Comparison of ENCODE assay signal across 8 cellular contexts in genomic region chr12:48105867-48106563, GRCh38. TPM values are rescaled to one million over a fixed set of nuclear protein-coding genes. Genes with fewer than 3 reads are reported as not detected.
A peak's percentile ranks its signal among the peaks of the same experiment; 100 is the strongest.
DNase-seq lines count a peak whose midpoint lies in the region; ATAC-seq lines count a peak whose summit lies in the region.

Gene SENP1, minus strand, starts transcription at chr12:48106079. Its CDS starts 4,607 bp downstream, at chr12:48101472.

- H3K4me1 ChIP-seq in GM23248 (ENCODE audit: insufficient read depth), result peaks cover 8% of the 10 kb centered on the region; the same call in 1 of the 2 replicates
- H3K4me1 ChIP-seq in naive thymus-derived CD4-positive, alpha-beta T cell (ENCODE audit: control insufficient read depth in 2 of 2, insufficient read depth in 2 of 2, low read length in 2 of 2), result peaks cover 17 to 25% of the 10 kb centered on the region in 2 donors

- H2AFZ ChIP-seq in GM23248, result peak within 1 kb of the TSS; percentile 99

- H3K4me2 ChIP-seq in GM23248 (ENCODE audit: unreplicated experiment), result peak within 1 kb of the TSS; percentile 96

- H3K4me1 Mint-ChIP-seq in naive thymus-derived CD4-positive, alpha-beta T cell, result peaks cover 33 to 65% (median 58%) of the 10 kb centered on the region in 7 donors
- H3K4me1 Mint-ChIP-seq in stimulated activated naive B cell treated with anti-CD40 and anti-IgM and Interleukin-4, amounts not matched to agents 10 μg/mL and 1 μg/mL and 100 μg/mL, for 72 hours, result peaks cover 25 to 53% of the 10 kb centered on the region in 2 donors

- peaks cover 7% of the 10 kb centered on the region for H3F3A ChIP-seq in GM23248 (ENCODE audit: insufficient read depth)

- H3K79me2 ChIP-seq in GM23248 (ENCODE audit: insufficient read depth), result peaks cover 51% of the 10 kb centered on the region

- peak; percentile 88 for ATAC-seq in naive thymus-derived CD4-positive, alpha-beta T cell
- ATAC-seq in stimulated activated naive B cell treated with anti-CD40 and anti-IgM and Interleukin-4, amounts not matched to agents 10 μg/mL and 1 μg/mL and 100 μg/mL, for 72 hours (replicated peaks), result peak; percentile 86 to 88

- H4K20me1 ChIP-seq in GM23248 (ENCODE audit: insufficient read depth), result no peaks in the 10 kb centered on the region

- POLR2A ChIA-PET in naive thymus-derived CD4-positive, alpha-beta T cell (lab: Charles Lee), result interaction anchor here (0.6 to 5.4 kb wide), 17 partner anchors 13 to 610 kb away, joined by 3 to 56 read pairs (median 4); partner anchors contain the start of genes ASB8, CCNT1 and PFKM

- CTCF ChIA-PET in naive thymus-derived CD4-positive, alpha-beta T cell (lab: Charles Lee), result interaction anchor here (1.0 to 2.5 kb wide), 2 partner anchors 52 to 59 kb away, joined by 3 to 6 read pairs; partner anchors contain the start of gene ASB8

- in situ Hi-C loops in GM23248 (cut with MboI), result no loop called here

- DNase-seq in DMS79 treated with DMSO at 0.1 percent for 48 hours (lab: John Stamatoyannopoulos, UW), result peak; percentile 98
- DNase-seq in GM23248, result peak; percentile 94
- peak; percentile 93 to 96 for DNase-seq in Kasumi-1 (lab: John Stamatoyannopoulos, UW)
- DNase-seq in RPMI8226, result peak; percentile 89
- peak; percentile 79 to 83 for DNase-seq in activated T-helper 1 cell treated with anti-CD3 and anti-CD28 coated beads, Interleukin-2, amount 50 U/mL, for 16 hours (ENCODE audit: low read depth in 1 of 2, low spot score in 1 of 2)
- peak; percentile 89 for DNase-seq in fibroblast of gingiva (ENCODE audit: low read depth)
- DNase-seq in naive thymus-derived CD4-positive, alpha-beta T cell, result peak; percentile 81 to 93 (median 90)
- DNase-seq in stimulated activated naive B cell treated with anti-CD40 and anti-IgM and Interleukin-4, amounts not matched to agents 10 μg/mL and 1 μg/mL and 100 μg/mL, for 72 hours, result peak; percentile 92

- H3K9ac ChIP-seq in GM23248, result peak within 1 kb of the TSS; percentile 94

- peak within 1 kb of the TSS; percentile 86 for H3K4me3 ChIP-seq in GM23248
- peak within 1 kb of the TSS; percentile 89 for H3K4me3 ChIP-seq in naive thymus-derived CD4-positive, alpha-beta T cell (ENCODE audit: low read length)

- no peaks in the 10 kb centered on the region for H3K36me3 ChIP-seq in GM23248 (ENCODE audit: low read depth)
- peaks cover 0 to 7% (median 0%) of the 10 kb centered on the region in 3 experiments for H3K36me3 ChIP-seq in naive thymus-derived CD4-positive, alpha-beta T cell (ENCODE audit: control insufficient read depth in 2 of 3, insufficient read depth in 3 of 3, low read length in 3 of 3)

- WGBS in GM23248 (ENCODE audit: low coverage in 1 of 2, low lambda C conversion rate in 2 of 2, missing lambda C conversion rate in 2 of 2), 2 experiments, result 1% methylated on average over 37 to 52 of the region's 52 CpGs

- no peaks in the 10 kb centered on the region for H3K9me2 ChIP-seq in GM23248 (ENCODE audit: insufficient read depth)

- peak within 1 kb of the TSS; percentile 90 to 100 (median 95) for H3K27ac Mint-ChIP-seq in naive thymus-derived CD4-positive, alpha-beta T cell
- H3K27ac Mint-ChIP-seq in stimulated activated naive B cell treated with anti-CD40 and anti-IgM and Interleukin-4, amounts not matched to agents 10 μg/mL and 1 μg/mL and 100 μg/mL, for 72 hours, result peak within 1 kb of the TSS; percentile 99

- peaks cover 0 to 8% (median 0%) of the 10 kb centered on the region in 5 donors for H3K27me3 Mint-ChIP-seq in naive thymus-derived CD4-positive, alpha-beta T cell
- no peaks in the 10 kb centered on the region for H3K27me3 Mint-ChIP-seq in stimulated activated naive B cell treated with anti-CD40 and anti-IgM and Interleukin-4, amounts not matched to agents 10 μg/mL and 1 μg/mL and 100 μg/mL, for 72 hours

- intact Hi-C loops in naive thymus-derived CD4-positive, alpha-beta T cell (cut with micrococcal nuclease), result loop anchor here (1.0 to 10.0 kb wide), 20 partner anchors 13 to 744 kb away; partner anchors contain the start of genes ASB8 (in 2 of the 2), CCNT1 (in 2 of the 2), PFKM (in 2 of the 2) and TMEM106C (in 2 of the 2)

- H3K27ac ChIP-seq in GM23248, result peak within 1 kb of the TSS; percentile 96
- peak within 1 kb of the TSS; percentile 93 for H3K27ac ChIP-seq in naive thymus-derived CD4-positive, alpha-beta T cell (ENCODE audit: low read depth, low read length)

- peak within 1 kb of the TSS; percentile 88 to 96 (median 92) for H3K4me3 Mint-ChIP-seq in naive thymus-derived CD4-positive, alpha-beta T cell
- H3K4me3 Mint-ChIP-seq in stimulated activated naive B cell treated with anti-CD40 and anti-IgM and Interleukin-4, amounts not matched to agents 10 μg/mL and 1 μg/mL and 100 μg/mL, for 72 hours, result peak within 1 kb of the TSS; percentile 87 to 94

- H3K9me3 Mint-ChIP-seq in naive thymus-derived CD4-positive, alpha-beta T cell, result peaks cover 0 to 4% (median 0%) of the 10 kb centered on the region in 11 donors
- H3K9me3 Mint-ChIP-seq in stimulated activated naive B cell treated with anti-CD40 and anti-IgM and Interleukin-4, amounts not matched to agents 10 μg/mL and 1 μg/mL and 100 μg/mL, for 72 hours, result no peaks in the 10 kb centered on the region

- peaks cover 0 to 3% (median 0%) of the 10 kb centered on the region in 5 donors for H3K36me3 Mint-ChIP-seq in naive thymus-derived CD4-positive, alpha-beta T cell
- H3K36me3 Mint-ChIP-seq in stimulated activated naive B cell treated with anti-CD40 and anti-IgM and Interleukin-4, amounts not matched to agents 10 μg/mL and 1 μg/mL and 100 μg/mL, for 72 hours, result peaks cover 0 to 8% of the 10 kb centered on the region in 2 donors

- H3K27me3 ChIP-seq in GM23248 (replicated peaks; ENCODE audit: insufficient read depth), result no peaks in the 10 kb centered on the region
- no peaks in the 10 kb centered on the region for H3K27me3 ChIP-seq in naive thymus-derived CD4-positive, alpha-beta T cell (ENCODE audit: control insufficient read depth in 2 of 2, insufficient read depth in 2 of 2, low read length in 2 of 2)

- H3K9me3 ChIP-seq in GM23248 (ENCODE audit: low read depth), result no peaks in the 10 kb centered on the region
- no peaks in the 10 kb centered on the region for H3K9me3 ChIP-seq in naive thymus-derived CD4-positive, alpha-beta T cell (ENCODE audit: control insufficient read depth in 2 of 3, low read length in 3 of 3)

RNA-seq across cellular contexts. Expression of gene SENP1, which starts in this region (rescaled TPM):
- total RNA-seq in GM23248 (2014; rRNA removed; shearing (Covaris generic)), result 15.3 and 28.6 TPM in 2 replicates
- 6.1 and 6.7 TPM in 2 replicates for polyA plus RNA-seq in GM23248 (2016; fragmentation: Nextera tagmentation; extraction: Ambion mirVana)
- total RNA-seq in naive thymus-derived CD4-positive, alpha-beta T cell, result 10 to 100 TPM; 16.9 to 41.9 (median 31.5) TPM
- polyA plus RNA-seq in naive thymus-derived CD4-positive, alpha-beta T cell, result 10 to 100 TPM; 12.0 to 13.7 TPM

Comparison
In these comparisons a context has a peak if more than half of its experiments do, and no peak if none do; other contexts are left out.
1. Peak in every context shown above with its lines: DNase-seq, ATAC-seq, H3K4me3 ChIP-seq and H3K27ac ChIP-seq.